ENCODE assay signal across 8 cellular contexts in genomic region chr14:74913986-74914573, GRCh38. TPM values are rescaled to one million over a fixed set of nuclear protein-coding genes. Genes with fewer than 3 reads are reported as not detected.
DNase-seq lines count a peak whose midpoint lies in the region; ATAC-seq, FAIRE-seq and TF ChIP-seq lines count a peak whose summit lies in the region.

No MANE protein-coding gene starts in this region.

- H3K27ac ChIP-seq in ascending aorta: peak overlapping the region; percentile 12 to 27
- peak overlapping the region in 1 of 2 donors; percentile 35 for H3K27ac ChIP-seq in small intestine (ENCODE audit: low read depth in 1 of 2, low read length in 1 of 2)

- H3K4me1 ChIP-seq in ascending aorta: peaks cover 2 to 13% of the 10 kb centered on the region in 2 donors
- H3K4me1 ChIP-seq in small intestine (ENCODE audit: control insufficient read depth in 2 of 2, insufficient read depth in 1 of 2, low read depth in 1 of 2, low read length in 1 of 2): no peaks in the 10 kb centered on the region

- ATAC-seq in HG03025 (IDR thresholded peaks at IDR 0.05; ENCODE audit: low FRiP score, unreplicated experiment): no peak

- H3K4me3 ChIP-seq in ascending aorta (no peak overlapping the region), small intestine (ENCODE audit: low read depth in 1 of 2, low read length in 2 of 2) (no peak overlapping the region)

- intact Hi-C loops in ascending aorta (cut with DNase I): loop anchor here (1.0 to 10.0 kb wide), 3 partner anchors 27 to 391 kb away; no protein-coding TSS in a partner anchor

- TF ChIP-seq CTCF in ascending aorta (IDR thresholded peaks at IDR 0.05): peak; percentile 71 to 77 (median 74)

- H3K9me3 ChIP-seq in ascending aorta: no peaks in the 10 kb centered on the region
- no peaks in the 10 kb centered on the region for H3K9me3 ChIP-seq in small intestine (ENCODE audit: control insufficient read depth, low read depth)

- H3K36me3 ChIP-seq in ascending aorta: no peaks in the 10 kb centered on the region
- H3K36me3 ChIP-seq in small intestine (ENCODE audit: control insufficient read depth in 2 of 2, insufficient read depth in 2 of 2, low read length in 2 of 2): no peaks in the 10 kb centered on the region

- FAIRE-seq in small intestine (lab: Jason Lieb, UNC): no peak

- H3K27me3 ChIP-seq in ascending aorta: no peaks in the 10 kb centered on the region
- no peaks in the 10 kb centered on the region for H3K27me3 ChIP-seq in small intestine (ENCODE audit: control insufficient read depth in 2 of 2, insufficient read depth in 2 of 2, low read length in 2 of 2)

- 45 to 61% (median 49%) methylated on average over 6 of the region's 6 CpGs for WGBS in small intestine, 3 donors

- DNase-seq in NCI-H2171 treated with DMSO at 0.1 percent for 48 hours (lab: John Stamatoyannopoulos, UW) (peak; percentile 31), NCI-H2171 (lab: John Stamatoyannopoulos, UW) (no peak), M059J (ENCODE audit: low read depth) (peak; percentile 72), ascending aorta (ENCODE audit: low spot score in 2 of 2) (peak in 1 of 2 donors; percentile 87), hepatic stellate cell (ENCODE audit: low spot score) (peak; percentile 87), small intestine (peak; percentile 62)
- no peak for DNase-seq in activated CD8-positive, alpha-beta memory T cell treated with anti-CD3 and anti-CD28 coated beads, Interleukin-2, amount 50 U/mL, for 48 hours

RNA-seq across cellular contexts. Expression of gene RPS6KL1, which starts 9.0 kb away (rescaled TPM):
- total RNA-seq in M059J (2014; rRNA removed; shearing (Covaris generic)): not detected in 2 replicates
- 12.1 TPM for total RNA-seq in ascending aorta
- polyA plus RNA-seq in small intestine: 1 to 10 TPM; 1.8 to 3.5 (median 3.4) TPM

RNA-seq across cellular contexts. Expression of gene DLST, which starts 32.4 kb away (rescaled TPM):
- total RNA-seq in M059J (2014; rRNA removed; shearing (Covaris generic)): 28.5 and 36.1 TPM in 2 replicates
- 59.7 TPM for total RNA-seq in ascending aorta
- polyA plus RNA-seq in small intestine: 100 to 1,000 TPM in 2 of 3 donors, 10 to 100 TPM in 1; 95.2 to 110 (median 101) TPM

RNA-seq across cellular contexts. Expression of gene PROX2, which starts 38.1 kb away (rescaled TPM):
- not detected in 2 replicates for total RNA-seq in M059J (2014; rRNA removed; shearing (Covaris generic))
- total RNA-seq in ascending aorta: not detected
- polyA plus RNA-seq in small intestine: not detected

RNA-seq across cellular contexts. Expression of gene PGF, which starts 41.3 kb away (rescaled TPM):
- total RNA-seq in M059J (2014; rRNA removed; shearing (Covaris generic)): 9.3 and 11.7 TPM in 2 replicates
- 41.1 TPM for total RNA-seq in ascending aorta
- polyA plus RNA-seq in small intestine: 10 to 100 TPM in 1 of 3 donors, 1 to 10 TPM in 2; 1.6 to 14.0 (median 3.2) TPM

Comparison
In these comparisons a context has a peak if more than half of its experiments do, and no peak if none do; other contexts are left out.
1. DNase-seq: peak in NCI-H2171 treated with DMSO at 0.1 percent for 48 hours (single experiment), M059J (single experiment), hepatic stellate cell (single experiment) and small intestine (single experiment); none in NCI-H2171 (single experiment) and activated CD8-positive, alpha-beta memory T cell treated with anti-CD3 and anti-CD28 coated beads, Interleukin-2, amount 50 U/mL, for 48 hours (single experiment).
2. RNA of gene RPS6KL1, which starts 9.0 kb away (total RNA-seq): 12.1 TPM in ascending aorta (single experiment); not detected in M059J; every median in the first group is over 10 times any median in the second.